In the genomic region with DNA sequence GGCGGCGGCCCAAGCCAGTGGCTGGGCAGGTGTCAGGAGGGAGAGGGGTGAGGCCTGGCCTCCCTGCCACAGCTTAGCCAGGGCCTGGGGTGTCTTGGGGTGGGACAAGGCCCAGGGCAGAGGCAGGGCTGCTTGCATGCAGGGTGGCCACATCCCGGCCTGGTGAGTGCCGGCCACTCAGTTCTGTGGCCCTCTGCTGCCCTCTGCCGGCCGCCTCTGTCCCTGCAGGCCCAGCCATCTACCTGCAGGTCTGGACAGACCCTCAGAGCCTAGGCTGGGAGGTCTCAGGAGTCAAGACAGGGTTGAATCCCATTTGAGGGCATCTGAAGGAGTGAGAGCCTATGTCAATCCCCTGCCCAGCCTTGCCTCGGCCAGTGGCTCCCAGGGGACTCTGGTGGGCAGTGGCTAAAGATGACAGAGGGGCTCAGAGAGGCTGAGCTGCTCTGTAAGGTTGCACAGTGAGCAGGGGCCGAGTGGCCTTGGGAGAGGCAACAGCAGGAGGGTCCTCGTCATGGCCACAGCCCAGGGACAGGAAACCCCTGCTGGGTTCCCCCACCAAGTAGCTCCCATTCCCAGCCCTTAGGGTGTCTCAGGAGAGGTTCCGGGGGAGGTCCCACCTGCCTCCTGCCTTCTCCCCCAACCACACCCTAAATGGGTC, we compare ENCODE assay signal across 7 cellular contexts. TPM values are rescaled to one million over a fixed set of nuclear protein-coding genes. Genes with fewer than 3 reads are reported as not detected.
A peak's percentile ranks its signal among the peaks of the same experiment; 100 is the strongest.
DNase-seq lines count a peak whose midpoint lies in the region; ATAC-seq and TF ChIP-seq lines count a peak whose summit lies in the region.
"Not testable (repeated sequence)": the region's sequence is repeated elsewhere in the genome, so short reads cannot be mapped to it uniquely, and the experiment has no call there.

No MANE protein-coding gene starts in this region.

- TF ChIP-seq POLR2A in right lobe of liver (IDR thresholded peaks at IDR 0.05) = not testable (repeated sequence)

- peaks cover 0 to 19% (median 7%) of the 10 kb centered on the region in 4 donors for H3K4me1 ChIP-seq in right lobe of liver

- intact Hi-C loops in activated T-helper 2 cell treated with anti-CD3 and anti-CD28 coated beads, Interferon-gamma antibody, Interleukin-2, Interleukin-4, amounts not matched to agents 10 μg/mL and 5 μg/mL and 100 μg/mL, durations not matched to agents 14 hours and 24 hours and 36 hours (cut with micrococcal nuclease) = loop anchor here (1.0 kb wide), 1 partner anchor 129 kb away; no protein-coding TSS in a partner anchor
- intact Hi-C loops in right lobe of liver (cut with DNase I) = not testable (repeated sequence)

- not testable (repeated sequence) for H3K4me3 Mint-ChIP-seq in activated T-helper 2 cell treated with anti-CD3 and anti-CD28 coated beads, Interferon-gamma antibody, Interleukin-2, Interleukin-4, amounts not matched to agents 10 μg/mL and 5 μg/mL and 100 μg/mL, durations not matched to agents 14 hours and 24 hours and 36 hours (ENCODE audit: low read depth)

- not testable (repeated sequence) for H3K27ac Mint-ChIP-seq in activated T-helper 2 cell treated with anti-CD3 and anti-CD28 coated beads, Interferon-gamma antibody, Interleukin-2, Interleukin-4, amounts not matched to agents 10 μg/mL and 5 μg/mL and 100 μg/mL, durations not matched to agents 14 hours and 24 hours and 36 hours

- peak; percentile 86 for TF ChIP-seq CTCF in GM12865 (IDR thresholded peaks at IDR 0.05; ENCODE audit: insufficient read depth, low read depth, low read length, missing control alignments)
- TF ChIP-seq CTCF in right lobe of liver (IDR thresholded peaks at IDR 0.05) = peak; percentile 65 to 86 (median 77)

- H3K27ac ChIP-seq in right lobe of liver = not testable (repeated sequence)

- H3K4me1 Mint-ChIP-seq in activated T-helper 2 cell treated with anti-CD3 and anti-CD28 coated beads, Interferon-gamma antibody, Interleukin-2, Interleukin-4, amounts not matched to agents 10 μg/mL and 5 μg/mL and 100 μg/mL, durations not matched to agents 14 hours and 24 hours and 36 hours (ENCODE audit: low read depth) = not testable (repeated sequence)

- not testable (repeated sequence) for H3K27me3 Mint-ChIP-seq in activated T-helper 2 cell treated with anti-CD3 and anti-CD28 coated beads, Interferon-gamma antibody, Interleukin-2, Interleukin-4, amounts not matched to agents 10 μg/mL and 5 μg/mL and 100 μg/mL, durations not matched to agents 14 hours and 24 hours and 36 hours (ENCODE audit: low read depth)

- not testable (repeated sequence) for H3K4me3 ChIP-seq in GM12865 (ENCODE audit: low read depth, low read length); right lobe of liver

- not testable (repeated sequence) for H3K36me3 ChIP-seq in right lobe of liver

- 0% methylated on average over 1 of the region's 10 CpGs for WGBS in right lobe of liver (ENCODE audit: insufficient coverage, low coverage, low lambda C conversion rate, missing lambda C conversion rate)

- H3K27me3 ChIP-seq in right lobe of liver = not testable (repeated sequence)

- ATAC-seq in right lobe of liver = peak; percentile 63 to 76 (median 70)

- DNase-seq in GM12865 (ENCODE audit: low read depth) = peak; percentile 62
- DNase-seq in NCI-H1092 (lab: John Stamatoyannopoulos, UW) = peak; percentile 65
- peak; percentile 20 for DNase-seq in SW480 (ENCODE audit: low spot score)
- peak; percentile 69 for DNase-seq in activated T-helper 2 cell treated with anti-CD3 and anti-CD28 coated beads, Interferon-gamma antibody, Interleukin-2, Interleukin-4, amounts not matched to agents 10 μg/mL and 5 μg/mL and 100 μg/mL, durations not matched to agents 14 hours and 24 hours and 36 hours (ENCODE audit: low spot score)
- peak; percentile 53 for DNase-seq in epidermal melanocyte (ENCODE audit: insufficient read length, low spot score)
- DNase-seq in right lobe of liver = peak; percentile 79 to 85 (median 79)
- DNase-seq in stimulated activated CD4-positive, alpha-beta T cell treated with anti-CD3 and anti-CD28 coated beads, Interleukin-15, amount 100 ng/mL, for 24 hours = peak; percentile 84

- not testable (repeated sequence) for H3K9me3 ChIP-seq in right lobe of liver

- not testable (repeated sequence) for H3K9me3 Mint-ChIP-seq in activated T-helper 2 cell treated with anti-CD3 and anti-CD28 coated beads, Interferon-gamma antibody, Interleukin-2, Interleukin-4, amounts not matched to agents 10 μg/mL and 5 μg/mL and 100 μg/mL, durations not matched to agents 14 hours and 24 hours and 36 hours

- not testable (repeated sequence) for H3K36me3 Mint-ChIP-seq in activated T-helper 2 cell treated with anti-CD3 and anti-CD28 coated beads, Interferon-gamma antibody, Interleukin-2, Interleukin-4, amounts not matched to agents 10 μg/mL and 5 μg/mL and 100 μg/mL, durations not matched to agents 14 hours and 24 hours and 36 hours (ENCODE audit: low read depth)

RNA-seq across cellular contexts. Expression of a gene that starts 17.7 kb away (rescaled TPM):
- 1.9 and 2.2 TPM in 2 replicates for total RNA-seq in activated T-helper 2 cell treated with anti-CD3 and anti-CD28 coated beads, Interferon-gamma antibody, Interleukin-2, Interleukin-4, amounts not matched to agents 10 μg/mL and 5 μg/mL and 100 μg/mL, durations not matched to agents 14 hours and 24 hours and 36 hours
- total RNA-seq in right lobe of liver = 10 to 100 TPM in 2 of 6 experiments, 1 to 10 TPM in 4; 3.0 to 12.4 (median 8.5) TPM

RNA-seq across cellular contexts. Expression of a gene that starts 34.0 kb away (rescaled TPM):
- 29.0 and 31.1 TPM in 2 replicates for total RNA-seq in activated T-helper 2 cell treated with anti-CD3 and anti-CD28 coated beads, Interferon-gamma antibody, Interleukin-2, Interleukin-4, amounts not matched to agents 10 μg/mL and 5 μg/mL and 100 μg/mL, durations not matched to agents 14 hours and 24 hours and 36 hours
- 10 to 100 TPM; 32.6 to 79.9 (median 50.9) TPM for total RNA-seq in right lobe of liver

Comparison
In these comparisons a context has a peak if more than half of its experiments do, and no peak if none do; other contexts are left out.
1. DNase-seq: peak in every context shown above with its lines; median percentile 84 in stimulated activated CD4-positive, alpha-beta T cell treated with anti-CD3 and anti-CD28 coated beads, Interleukin-15, amount 100 ng/mL, for 24 hours; 79 in right lobe of liver; 69 in activated T-helper 2 cell treated with anti-CD3 and anti-CD28 coated beads, Interferon-gamma antibody, Interleukin-2, Interleukin-4, amounts not matched to agents 10 μg/mL and 5 μg/mL and 100 μg/mL, durations not matched to agents 14 hours and 24 hours and 36 hours; 65 in NCI-H1092; 62 in GM12865; 53 in epidermal melanocyte; 20 in SW480.